ENCODE assay signal across 8 cellular contexts in the genomic region with DNA sequence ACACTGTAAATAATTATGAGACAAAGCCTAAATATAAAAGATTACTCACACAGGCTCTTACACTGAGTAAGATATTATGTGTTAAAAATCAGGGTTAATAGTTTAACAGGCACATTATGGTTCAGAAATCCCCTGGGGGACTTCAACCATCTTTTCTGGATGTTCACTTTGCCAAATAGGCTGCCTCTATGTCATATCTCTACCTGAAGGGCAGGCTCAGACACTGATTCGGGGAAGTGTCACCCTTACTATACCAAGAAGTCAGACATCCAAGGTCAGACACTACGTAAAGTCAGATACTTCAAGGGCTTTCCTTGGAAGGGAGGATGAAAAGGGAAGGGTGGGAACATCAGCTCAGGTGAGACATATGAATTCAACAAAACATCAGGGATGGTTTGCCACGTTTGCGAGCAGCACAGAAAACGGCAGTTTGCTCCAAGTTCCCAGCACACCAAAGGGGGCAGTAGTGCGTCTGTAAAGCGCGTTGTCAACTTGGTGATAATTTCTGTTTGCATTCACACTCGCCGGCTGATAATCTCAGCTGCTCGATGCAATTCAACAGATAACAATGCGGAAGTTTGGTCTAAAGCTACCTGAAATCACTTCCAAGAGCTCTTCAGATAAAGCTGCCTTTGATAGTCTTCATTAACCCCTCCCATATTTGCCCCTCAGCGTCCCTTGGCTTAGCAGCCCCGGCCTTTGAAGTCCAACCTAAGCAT. TPM values are rescaled to one million over a fixed set of nuclear protein-coding genes. Genes with fewer than 3 reads are reported as not detected.
A peak's percentile ranks its signal among the peaks of the same experiment; 100 is the strongest.
DNase-seq lines count a peak whose midpoint lies in the region; ATAC-seq and TF ChIP-seq lines count a peak whose summit lies in the region.

No MANE protein-coding gene starts in this region.

- peak overlapping the region; percentile 81 for H3K4me2 ChIP-seq in BLaER1

- peak; percentile 79 for TF ChIP-seq CTCF in lower lobe of right lung (IDR thresholded peaks at IDR 0.05)

- no peaks in the 10 kb centered on the region for H4K20me1 ChIP-seq in BLaER1

- ATAC-seq in HG03432 (IDR thresholded peaks at IDR 0.05; ENCODE audit: unreplicated experiment) (peak; percentile 56), lower lobe of right lung (peak; percentile 87 to 88)

- H3K36me3 ChIP-seq in BLaER1 (no peaks in the 10 kb centered on the region), lower lobe of right lung (no peaks in the 10 kb centered on the region)

- H3K27me3 ChIP-seq in BLaER1, result no peaks in the 10 kb centered on the region
- H3K27me3 ChIP-seq in lower lobe of right lung (ENCODE audit: low read depth), result no peaks in the 10 kb centered on the region

- peak overlapping the region; percentile 74 for H3K27ac ChIP-seq in BLaER1
- H3K27ac ChIP-seq in lower lobe of right lung, result peak overlapping the region; percentile 87

- peak; percentile 2 for TF ChIP-seq POLR2A in GM19193 (IDR thresholded peaks at IDR 0.05; ENCODE audit: extremely low read depth, insufficient read depth, insufficient read length)

- peaks cover 32% of the 10 kb centered on the region for H3K4me1 ChIP-seq in BLaER1
- H3K4me1 ChIP-seq in lower lobe of right lung, result peaks cover 28% of the 10 kb centered on the region

- peak overlapping the region; percentile 66 for H3K4me3 ChIP-seq in BLaER1
- peak overlapping the region; percentile 67 for H3K4me3 ChIP-seq in lower lobe of right lung

- H3K9me3 ChIP-seq in BLaER1 (no peaks in the 10 kb centered on the region), lower lobe of right lung (no peaks in the 10 kb centered on the region)

- H3K9ac ChIP-seq in BLaER1, result peak overlapping the region; percentile 70

- DNase-seq in NCI-H524 treated with DMSO at 0.1 percent for 48 hours (lab: John Stamatoyannopoulos, UW), result peak; percentile 31
- DNase-seq in activated CD4-positive, alpha-beta T cell treated with anti-CD3 and anti-CD28 coated beads, Interleukin-2, amount 50 U/mL, for 24 hours (ENCODE audit: low read depth in 1 of 2, low spot score in 1 of 2), result peak; percentile 51 to 69
- DNase-seq in effector CD4-positive, alpha-beta T cell, result peak; percentile 70
- peak; percentile 76 for DNase-seq in lower lobe of right lung
- DNase-seq in stimulated activated CD4-positive, alpha-beta T cell treated with anti-CD3 and anti-CD28 coated beads, TNF-alpha, amount 100 ng/mL, for 48 hours (ENCODE audit: low read depth in 3 of 3), result peak; percentile 51 to 61 (median 59)

- intact Hi-C loops in lower lobe of right lung (cut with DNase I), result no loop called here

RNA-seq across cellular contexts. Expression of a gene that starts 0.9 kb away (rescaled TPM):
- total RNA-seq in lower lobe of right lung, result 13.7 TPM

Comparison
In these comparisons a context has a peak if more than half of its experiments do, and no peak if none do; other contexts are left out.
1. Peak in every context shown above with its lines: DNase-seq, ATAC-seq, H3K4me3 ChIP-seq and H3K27ac ChIP-seq.